ENCODE assay signal across 2 cellular contexts in genomic region chr1:203796223-203796747, GRCh38.
TF ChIP-seq lines count a peak whose summit lies in the region.

No MANE protein-coding gene starts in this region.

TF ChIP-seq in IMR-90, 13 proteins besides CTCF, POLR2A, EP300 and RAD21:
- TF ChIP-seq MAZ (IDR thresholded peaks at IDR 0.05; ENCODE audit: borderline replicate concordance, low read depth, low read length) (no peak), FOS (IDR thresholded peaks at IDR 0.05; ENCODE audit: low read depth, low read length) (no peak), USF2 (IDR thresholded peaks at IDR 0.05; ENCODE audit: low read depth, low read length) (no peak), RCOR1 (IDR thresholded peaks at IDR 0.05; ENCODE audit: insufficient replicate concordance, low read length) (no peak), SMC3 (IDR thresholded peaks at IDR 0.05; ENCODE audit: low read depth, low read length) (no peak), MXI1 (IDR thresholded peaks at IDR 0.05; ENCODE audit: borderline replicate concordance, low read depth, low read length) (no peak), CEBPB (IDR thresholded peaks at IDR 0.05; ENCODE audit: low read depth, low read length) (no peak), NFE2L2 (IDR thresholded peaks at IDR 0.05; ENCODE audit: low read depth, low read length) (no peak), RFX5 (IDR thresholded peaks at IDR 0.05; ENCODE audit: low read depth, low read length) (no peak), ELK1 (IDR thresholded peaks at IDR 0.05; ENCODE audit: borderline replicate concordance, low read depth, low read length) (no peak), MAFK (IDR thresholded peaks at IDR 0.05; ENCODE audit: low read depth, low read length) (no peak)
TF ChIP-seq in IMR-90: peak in this region for 0.

TF ChIP-seq in neural cell, 6 proteins besides CTCF, POLR2A, EP300 and RAD21:
- TF ChIP-seq EZH2 (IDR thresholded peaks at IDR 0.05; ENCODE audit: borderline replicate concordance, insufficient read depth, low read length, poor library complexity, severe bottlenecking) = no peak
- TF ChIP-seq MXI1 (conservative IDR thresholded peaks at IDR 0.05; ENCODE audit: poor library complexity, severe bottlenecking) = no peak
- TF ChIP-seq POLR2AphosphoS5 (IDR thresholded peaks at IDR 0.05) = no peak
- no peak for TF ChIP-seq SMC3 (conservative IDR thresholded peaks at IDR 0.05; ENCODE audit: poor library complexity)
- no peak for TF ChIP-seq TAF1 (IDR thresholded peaks at IDR 0.05; ENCODE audit: low read depth)
- TF ChIP-seq REST (IDR thresholded peaks at IDR 0.05; ENCODE audit: borderline replicate concordance) = no peak
TF ChIP-seq in neural cell: peak in this region for 0.
